In genomic region chr19:45523642-45524256, GRCh38 we compare ENCODE assay signal across 8 cellular contexts. TPM values are rescaled to one million over a fixed set of nuclear protein-coding genes. Genes with fewer than 3 reads are reported as not detected.
DNase-seq lines count a peak whose midpoint lies in the region; ATAC-seq and TF ChIP-seq lines count a peak whose summit lies in the region.

No MANE protein-coding gene starts in this region.

- no peaks in the 10 kb centered on the region for H3K9me3 Mint-ChIP-seq in Caco-2 (ENCODE audit: unreplicated experiment)

- peaks cover 10% of the 10 kb centered on the region for H3K4me1 Mint-ChIP-seq in Caco-2 (ENCODE audit: low read depth, unreplicated experiment)

- H3K36me3 ChIP-seq in Caco-2 (ENCODE audit: control insufficient read depth, insufficient read depth, low read length) (peaks cover 5% of the 10 kb centered on the region), PC-9 (ENCODE audit: low read depth) (peaks cover 23% of the 10 kb centered on the region)

- no peak overlapping the region for H3K4me2 ChIP-seq in PC-9

- H3K9me3 ChIP-seq in Caco-2 = no peaks in the 10 kb centered on the region
- no peaks in the 10 kb centered on the region for H3K9me3 ChIP-seq in PC-9 (ENCODE audit: insufficient read depth, low read depth)

- H3K9me2 ChIP-seq in PC-9 (ENCODE audit: insufficient read depth) = no peaks in the 10 kb centered on the region

- peaks cover 86% of the 10 kb centered on the region for H3F3A ChIP-seq in PC-9 (ENCODE audit: insufficient read depth, low read depth)

- H3K79me2 ChIP-seq in PC-9 (ENCODE audit: low read depth) = no peaks in the 10 kb centered on the region

- H3K36me3 Mint-ChIP-seq in Caco-2 (ENCODE audit: insufficient read depth, unreplicated experiment) = peaks cover 79% of the 10 kb centered on the region

- H2AFZ ChIP-seq in PC-9 = no peak overlapping the region

- peak; percentile 61 for ATAC-seq in GM21526 (IDR thresholded peaks at IDR 0.05; ENCODE audit: low FRiP score, unreplicated experiment)

- POLR2A ChIA-PET in Caco-2 (lab: Charles Lee) = no interaction called here
- POLR2A ChIA-PET in PC-9 (lab: Charles Lee; ENCODE audit: unreplicated experiment) = no interaction called here

- H3K4me3 Mint-ChIP-seq in Caco-2 (ENCODE audit: unreplicated experiment) = no peak overlapping the region

- TF ChIP-seq CTCF in Caco-2 (IDR thresholded peaks at IDR 0.05; ENCODE audit: insufficient read depth in 1 of 2, low read depth in 1 of 2, low read length in 1 of 2, severe bottlenecking in 1 of 2, unreplicated experiment in 1 of 2) = peak; percentile 73 to 94
- TF ChIP-seq CTCF in PC-9 (conservative IDR thresholded peaks at IDR 0.05) = peak; percentile 98
- peak; percentile 85 for TF ChIP-seq CTCF in epithelial cell of proximal tubule (conservative IDR thresholded peaks at IDR 0.05; ENCODE audit: low read depth, low read length)

- H4K20me1 ChIP-seq in PC-9 (ENCODE audit: insufficient read depth) = no peaks in the 10 kb centered on the region

- H3K4me3 ChIP-seq in Caco-2 (ENCODE audit: low read depth, low read length) (no peak overlapping the region), PC-9 (no peak overlapping the region), epithelial cell of proximal tubule (ENCODE audit: low read depth, low read length) (no peak overlapping the region)

- H3K27me3 Mint-ChIP-seq in Caco-2 (ENCODE audit: insufficient read depth, unreplicated experiment) = no peaks in the 10 kb centered on the region

- intact Hi-C loops in Caco-2 (cut with micrococcal nuclease; ENCODE audit: unreplicated experiment) = loop anchor here (1.0 kb wide), 2 partner anchors 47 to 120 kb away; no protein-coding TSS in a partner anchor
- intact Hi-C loops in PC-9 (cut with micrococcal nuclease; ENCODE audit: unreplicated experiment) = loop anchor here (1.0 to 2.0 kb wide), 3 partner anchors 47 to 157 kb away; no protein-coding TSS in a partner anchor

- peak; percentile 82 to 91 for DNase-seq in Caco-2
- peak; percentile 85 for DNase-seq in LHCN-M2 (ENCODE audit: low read depth)
- peak; percentile 75 to 81 for DNase-seq in PC-9
- DNase-seq in activated T-cell treated with anti-CD3 and anti-CD28 coated beads for 24 hours (ENCODE audit: low read depth) = peak; percentile 69
- no peak for DNase-seq in epithelial cell of proximal tubule (ENCODE audit: low read depth)
- peak; percentile 86 for DNase-seq in myocyte (ENCODE audit: low read depth)
- DNase-seq in stimulated activated naive CD4-positive, alpha-beta T cell treated with Interleukin-2 at 50 U/mL for 16 hours (lab: John Stamatoyannopoulos, UW) = peak; percentile 66

- CTCF ChIA-PET in Caco-2 (lab: Charles Lee) (interaction anchor here (0.6 to 1.1 kb wide), 2 partner anchors 35 to 53 kb away, joined by 3 to 4 read pairs; no protein-coding TSS in a partner anchor), PC-9 (lab: Charles Lee) (no interaction called here)

- BruUV-seq in Caco-2 (replicated peaks; lab: Mats Ljungman, UMichigan) = no TSS peak
- BruUV-seq in PC-9 (replicated peaks; lab: Mats Ljungman, UMichigan) = no TSS peak

- H3K4me1 ChIP-seq in Caco-2 (peaks cover 15% of the 10 kb centered on the region), PC-9 (replicated peaks; ENCODE audit: insufficient read depth) (peaks cover 36% of the 10 kb centered on the region)

- H3K27me3 ChIP-seq in Caco-2 (replicated peaks; ENCODE audit: control insufficient read depth, insufficient read depth, low read length) = no peaks in the 10 kb centered on the region
- H3K27me3 ChIP-seq in PC-9 (ENCODE audit: insufficient read depth, low read depth) = no peaks in the 10 kb centered on the region

- no peak overlapping the region for H3K27ac Mint-ChIP-seq in Caco-2 (ENCODE audit: unreplicated experiment)

- H3K27ac ChIP-seq in PC-9 = peak overlapping the region; percentile 17; the same call in 1 of the 2 replicates

RNA-seq across cellular contexts. Expression of gene VASP, which starts 16.5 kb away (rescaled TPM):
- total RNA-seq in Caco-2 (2022) = 72.4 and 83.1 TPM in 2 replicates
- 102 and 127 TPM in 2 replicates for total RNA-seq in LHCN-M2 (2014; rRNA removed)
- polyA plus RNA-seq in LHCN-M2 (2012) = 73.3 TPM
- 123 and 155 TPM in 2 replicates for total RNA-seq in PC-9 (2021)
- total RNA-seq in epithelial cell of proximal tubule = 106 and 146 TPM in 2 replicates
- 54.9 and 75.2 TPM in 2 replicates for total RNA-seq in myocyte
- polyA plus RNA-seq in myocyte (2012) = 49.3 TPM

RNA-seq across cellular contexts. Expression of gene PPM1N, which starts 25.5 kb away (rescaled TPM):
- total RNA-seq in Caco-2 (2022) (1.2 and 2.8 TPM in 2 replicates), LHCN-M2 (2014; rRNA removed) (1.7 and 2.4 TPM in 2 replicates), PC-9 (2021) (5.0 and 9.5 TPM in 2 replicates), epithelial cell of proximal tubule (0.17 TPM in 1 of 2 replicates, not detected in the other), myocyte (0.26 and 0.64 TPM in 2 replicates)
- 0.95 TPM for polyA plus RNA-seq in LHCN-M2 (2012)
- polyA plus RNA-seq in myocyte (2012) = 1.5 TPM

RNA-seq across cellular contexts. Expression of gene RTN2, which starts 26.9 kb away (rescaled TPM):
- total RNA-seq in Caco-2 (2022) = 13.8 and 18.1 TPM in 2 replicates
- total RNA-seq in LHCN-M2 (2014; rRNA removed) = 22.9 and 39.7 TPM in 2 replicates
- polyA plus RNA-seq in LHCN-M2 (2012) = 39.6 TPM
- 49.6 and 50.1 TPM in 2 replicates for total RNA-seq in PC-9 (2021)
- 6.9 and 9.7 TPM in 2 replicates for total RNA-seq in epithelial cell of proximal tubule
- 120 and 139 TPM in 2 replicates for total RNA-seq in myocyte
- 116 TPM for polyA plus RNA-seq in myocyte (2012)

RNA-seq across cellular contexts. Expression of gene FOSB, which starts 56.0 kb away (rescaled TPM):
- total RNA-seq in Caco-2 (2022) (6.4 TPM in 2 replicates), LHCN-M2 (2014; rRNA removed) (0.32 and 0.34 TPM in 2 replicates), PC-9 (2021) (7.9 and 16.5 TPM in 2 replicates), epithelial cell of proximal tubule (0.65 and 3.4 TPM in 2 replicates), myocyte (2.0 and 4.1 TPM in 2 replicates)
- 0.24 TPM for polyA plus RNA-seq in LHCN-M2 (2012)
- polyA plus RNA-seq in myocyte (2012) = 0.79 TPM
